Comparison of ENCODE assay signal across 1 cellular context in the genomic region with DNA sequence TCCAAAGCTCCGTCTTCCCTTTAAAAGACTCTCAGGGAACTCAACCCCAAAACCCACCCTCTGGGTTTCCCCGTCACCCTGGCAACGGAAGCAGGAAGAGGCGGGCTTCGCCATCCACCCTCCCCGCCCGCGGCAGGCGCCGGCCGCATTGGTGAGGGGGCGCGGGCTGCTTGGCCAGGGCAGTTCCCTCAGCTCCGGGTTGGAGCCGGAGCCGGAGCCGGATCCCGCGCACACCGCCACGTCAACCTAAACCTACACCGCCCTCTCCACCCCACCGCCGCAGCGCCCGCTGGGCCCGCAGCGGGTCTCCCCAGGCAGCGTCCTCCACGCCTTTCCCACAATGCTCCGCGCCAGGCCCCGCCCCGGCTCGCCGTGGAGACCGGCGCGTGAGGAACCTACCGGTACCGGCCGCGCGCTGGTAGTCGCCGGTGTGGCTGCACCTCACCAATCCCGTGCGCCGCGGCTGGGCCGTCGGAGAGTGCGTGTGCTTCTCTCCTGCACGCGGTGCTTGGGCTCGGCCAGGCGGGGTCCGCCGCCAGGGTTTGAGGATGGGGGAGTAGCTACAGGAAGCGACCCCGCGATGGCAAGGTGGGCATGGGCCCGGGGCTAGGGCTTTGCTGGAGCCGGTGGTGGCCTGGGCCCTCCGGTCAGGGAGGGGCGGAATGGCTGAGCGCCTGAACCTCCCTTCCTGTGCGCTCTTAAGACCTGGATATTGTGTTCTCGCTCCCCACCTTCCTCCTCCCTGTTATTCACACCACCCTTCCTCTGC.
TF ChIP-seq lines count a peak whose summit lies in the region.

A gene with protein sequence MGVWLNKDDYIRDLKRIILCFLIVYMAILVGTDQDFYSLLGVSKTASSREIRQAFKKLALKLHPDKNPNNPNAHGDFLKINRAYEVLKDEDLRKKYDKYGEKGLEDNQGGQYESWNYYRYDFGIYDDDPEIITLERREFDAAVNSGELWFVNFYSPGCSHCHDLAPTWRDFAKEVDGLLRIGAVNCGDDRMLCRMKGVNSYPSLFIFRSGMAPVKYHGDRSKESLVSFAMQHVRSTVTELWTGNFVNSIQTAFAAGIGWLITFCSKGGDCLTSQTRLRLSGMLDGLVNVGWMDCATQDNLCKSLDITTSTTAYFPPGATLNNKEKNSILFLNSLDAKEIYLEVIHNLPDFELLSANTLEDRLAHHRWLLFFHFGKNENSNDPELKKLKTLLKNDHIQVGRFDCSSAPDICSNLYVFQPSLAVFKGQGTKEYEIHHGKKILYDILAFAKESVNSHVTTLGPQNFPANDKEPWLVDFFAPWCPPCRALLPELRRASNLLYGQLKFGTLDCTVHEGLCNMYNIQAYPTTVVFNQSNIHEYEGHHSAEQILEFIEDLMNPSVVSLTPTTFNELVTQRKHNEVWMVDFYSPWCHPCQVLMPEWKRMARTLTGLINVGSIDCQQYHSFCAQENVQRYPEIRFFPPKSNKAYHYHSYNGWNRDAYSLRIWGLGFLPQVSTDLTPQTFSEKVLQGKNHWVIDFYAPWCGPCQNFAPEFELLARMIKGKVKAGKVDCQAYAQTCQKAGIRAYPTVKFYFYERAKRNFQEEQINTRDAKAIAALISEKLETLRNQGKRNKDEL (plus strand): TSS at position 362 of the 769 bp plus-strand sequence. CDS start 1,830 bp downstream, outside the sequence.

TF ChIP-seq in K562, 482 proteins besides CTCF, POLR2A, EP300 and RAD21 (continued from another document and continues in another):
- TF ChIP-seq, protein P1, sequence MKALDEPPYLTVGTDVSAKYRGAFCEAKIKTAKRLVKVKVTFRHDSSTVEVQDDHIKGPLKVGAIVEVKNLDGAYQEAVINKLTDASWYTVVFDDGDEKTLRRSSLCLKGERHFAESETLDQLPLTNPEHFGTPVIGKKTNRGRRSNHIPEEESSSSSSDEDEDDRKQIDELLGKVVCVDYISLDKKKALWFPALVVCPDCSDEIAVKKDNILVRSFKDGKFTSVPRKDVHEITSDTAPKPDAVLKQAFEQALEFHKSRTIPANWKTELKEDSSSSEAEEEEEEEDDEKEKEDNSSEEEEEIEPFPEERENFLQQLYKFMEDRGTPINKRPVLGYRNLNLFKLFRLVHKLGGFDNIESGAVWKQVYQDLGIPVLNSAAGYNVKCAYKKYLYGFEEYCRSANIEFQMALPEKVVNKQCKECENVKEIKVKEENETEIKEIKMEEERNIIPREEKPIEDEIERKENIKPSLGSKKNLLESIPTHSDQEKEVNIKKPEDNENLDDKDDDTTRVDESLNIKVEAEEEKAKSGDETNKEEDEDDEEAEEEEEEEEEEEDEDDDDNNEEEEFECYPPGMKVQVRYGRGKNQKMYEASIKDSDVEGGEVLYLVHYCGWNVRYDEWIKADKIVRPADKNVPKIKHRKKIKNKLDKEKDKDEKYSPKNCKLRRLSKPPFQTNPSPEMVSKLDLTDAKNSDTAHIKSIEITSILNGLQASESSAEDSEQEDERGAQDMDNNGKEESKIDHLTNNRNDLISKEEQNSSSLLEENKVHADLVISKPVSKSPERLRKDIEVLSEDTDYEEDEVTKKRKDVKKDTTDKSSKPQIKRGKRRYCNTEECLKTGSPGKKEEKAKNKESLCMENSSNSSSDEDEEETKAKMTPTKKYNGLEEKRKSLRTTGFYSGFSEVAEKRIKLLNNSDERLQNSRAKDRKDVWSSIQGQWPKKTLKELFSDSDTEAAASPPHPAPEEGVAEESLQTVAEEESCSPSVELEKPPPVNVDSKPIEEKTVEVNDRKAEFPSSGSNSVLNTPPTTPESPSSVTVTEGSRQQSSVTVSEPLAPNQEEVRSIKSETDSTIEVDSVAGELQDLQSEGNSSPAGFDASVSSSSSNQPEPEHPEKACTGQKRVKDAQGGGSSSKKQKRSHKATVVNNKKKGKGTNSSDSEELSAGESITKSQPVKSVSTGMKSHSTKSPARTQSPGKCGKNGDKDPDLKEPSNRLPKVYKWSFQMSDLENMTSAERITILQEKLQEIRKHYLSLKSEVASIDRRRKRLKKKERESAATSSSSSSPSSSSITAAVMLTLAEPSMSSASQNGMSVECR (CRISPR knock-in tag; IDR thresholded peaks at IDR 0.05): peak; percentile 94; the same call in 1 of the 2 replicates
- TF ChIP-seq CREM (IDR thresholded peaks at IDR 0.05; ENCODE audit: low read depth) (peak; percentile 85), SRSF9 (IDR thresholded peaks at IDR 0.05; ENCODE audit: borderline replicate concordance, low read depth, low read length) (no peak), DMBX1 (CRISPR knock-in tag; IDR thresholded peaks at IDR 0.05; ENCODE audit: borderline replicate concordance) (no peak), RBM14 (IDR thresholded peaks at IDR 0.05; ENCODE audit: borderline replicate concordance, insufficient read depth, low read depth, low read length) (no peak), ZNF239 (CRISPR knock-in tag; IDR thresholded peaks at IDR 0.05) (no peak), FIP1L1 (IDR thresholded peaks at IDR 0.05; ENCODE audit: low read depth, low read length, poor library complexity, severe bottlenecking) (peak; percentile 65), PHF8 (IDR thresholded peaks at IDR 0.05; ENCODE audit: borderline replicate concordance, low read length) (peak; percentile 99), LEF1 (IDR thresholded peaks at IDR 0.05) (no peak), TEAD4 (IDR thresholded peaks at IDR 0.05; ENCODE audit: low read length) (no peak), TEAD4 (CRISPR knock-in tag; IDR thresholded peaks at IDR 0.05; ENCODE audit: borderline replicate concordance) (no peak), SIRT6 (IDR thresholded peaks at IDR 0.05; ENCODE audit: low read depth, low read length) (no peak), EGR1 (conservative IDR thresholded peaks at IDR 0.05) (peak; percentile 79), CREB1 (IDR thresholded peaks at IDR 0.05) (peak; percentile 75), CREB1 (CRISPR knock-in tag; IDR thresholded peaks at IDR 0.05) (no peak; the same call in 1 of the 2 replicates), CHD1 (IDR thresholded peaks at IDR 0.05; ENCODE audit: low read length) (no peak), DACH1 (IDR thresholded peaks at IDR 0.05; ENCODE audit: partially characterized antibody) (no peak), BRD4 (IDR thresholded peaks at IDR 0.05) (no peak), RFX5 (IDR thresholded peaks at IDR 0.05; ENCODE audit: low read depth, low read length) (no peak), POLR2AphosphoS5 (IDR thresholded peaks at IDR 0.05; ENCODE audit: control insufficient read depth, insufficient read depth, low read depth, low read length) (peak; percentile 67; the same call in 1 of the 2 replicates), ZNF23 (CRISPR knock-in tag; IDR thresholded peaks at IDR 0.05) (no peak), NCOR1 (IDR thresholded peaks at IDR 0.05) (no peak), CREBBP (IDR thresholded peaks at IDR 0.05; ENCODE audit: low read depth, low read length) (no peak), ADNP (tag; IDR thresholded peaks at IDR 0.05) (no peak), GTF2A2 (tag; IDR thresholded peaks at IDR 0.05) (no peak), SMARCA4 (IDR thresholded peaks at IDR 0.05) (no peak; the same call in none of the 2 replicates), JUND (IDR thresholded peaks at IDR 0.05; ENCODE audit: borderline replicate concordance, low read depth, low read length) (peak; percentile 52), JUND (tag; IDR thresholded peaks at IDR 0.05; ENCODE audit: borderline replicate concordance, low read depth, low read length) (no peak; the same call in 2 of the 3 replicates), FOXA1 (IDR thresholded peaks at IDR 0.05; ENCODE audit: borderline replicate concordance) (no peak), ZNF253 (CRISPR knock-in tag; conservative IDR thresholded peaks at IDR 0.05) (no peak), BRCA1 (IDR thresholded peaks at IDR 0.05) (no peak), BRCA1 (CRISPR knock-in tag; IDR thresholded peaks at IDR 0.05) (no peak), ESRRA (IDR thresholded peaks at IDR 0.05; ENCODE audit: borderline replicate concordance, low read depth) (peak; percentile 74)
- TF ChIP-seq, protein P2, sequence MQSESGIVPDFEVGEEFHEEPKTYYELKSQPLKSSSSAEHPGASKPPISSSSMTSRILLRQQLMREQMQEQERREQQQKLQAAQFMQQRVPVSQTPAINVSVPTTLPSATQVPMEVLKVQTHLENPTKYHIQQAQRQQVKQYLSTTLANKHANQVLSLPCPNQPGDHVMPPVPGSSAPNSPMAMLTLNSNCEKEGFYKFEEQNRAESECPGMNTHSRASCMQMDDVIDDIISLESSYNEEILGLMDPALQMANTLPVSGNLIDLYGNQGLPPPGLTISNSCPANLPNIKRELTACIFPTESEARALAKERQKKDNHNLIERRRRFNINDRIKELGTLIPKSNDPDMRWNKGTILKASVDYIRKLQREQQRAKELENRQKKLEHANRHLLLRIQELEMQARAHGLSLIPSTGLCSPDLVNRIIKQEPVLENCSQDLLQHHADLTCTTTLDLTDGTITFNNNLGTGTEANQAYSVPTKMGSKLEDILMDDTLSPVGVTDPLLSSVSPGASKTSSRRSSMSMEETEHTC (IDR thresholded peaks at IDR 0.05): no peak
- TF ChIP-seq, protein P3, sequence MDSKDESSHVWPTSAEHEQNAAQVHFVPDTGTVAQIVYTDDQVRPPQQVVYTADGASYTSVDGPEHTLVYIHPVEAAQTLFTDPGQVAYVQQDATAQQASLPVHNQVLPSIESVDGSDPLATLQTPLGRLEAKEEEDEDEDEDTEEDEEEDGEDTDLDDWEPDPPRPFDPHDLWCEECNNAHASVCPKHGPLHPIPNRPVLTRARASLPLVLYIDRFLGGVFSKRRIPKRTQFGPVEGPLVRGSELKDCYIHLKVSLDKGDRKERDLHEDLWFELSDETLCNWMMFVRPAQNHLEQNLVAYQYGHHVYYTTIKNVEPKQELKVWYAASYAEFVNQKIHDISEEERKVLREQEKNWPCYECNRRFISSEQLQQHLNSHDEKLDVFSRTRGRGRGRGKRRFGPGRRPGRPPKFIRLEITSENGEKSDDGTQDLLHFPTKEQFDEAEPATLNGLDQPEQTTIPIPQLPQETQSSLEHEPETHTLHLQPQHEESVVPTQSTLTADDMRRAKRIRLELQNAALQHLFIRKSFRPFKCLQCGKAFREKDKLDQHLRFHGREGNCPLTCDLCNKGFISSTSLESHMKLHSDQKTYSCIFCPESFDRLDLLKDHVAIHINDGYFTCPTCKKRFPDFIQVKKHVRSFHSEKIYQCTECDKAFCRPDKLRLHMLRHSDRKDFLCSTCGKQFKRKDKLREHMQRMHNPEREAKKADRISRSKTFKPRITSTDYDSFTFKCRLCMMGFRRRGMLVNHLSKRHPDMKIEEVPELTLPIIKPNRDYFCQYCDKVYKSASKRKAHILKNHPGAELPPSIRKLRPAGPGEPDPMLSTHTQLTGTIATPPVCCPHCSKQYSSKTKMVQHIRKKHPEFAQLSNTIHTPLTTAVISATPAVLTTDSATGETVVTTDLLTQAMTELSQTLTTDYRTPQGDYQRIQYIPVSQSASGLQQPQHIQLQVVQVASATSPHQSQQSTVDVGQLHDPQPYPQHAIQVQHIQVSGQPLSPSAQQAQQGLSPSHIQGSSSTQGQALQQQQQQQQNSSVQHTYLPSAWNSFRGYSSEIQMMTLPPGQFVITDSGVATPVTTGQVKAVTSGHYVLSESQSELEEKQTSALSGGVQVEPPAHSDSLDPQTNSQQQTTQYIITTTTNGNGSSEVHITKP (IDR thresholded peaks at IDR 0.05; ENCODE audit: partially characterized antibody): peak; percentile 75
- TF ChIP-seq, protein P4, sequence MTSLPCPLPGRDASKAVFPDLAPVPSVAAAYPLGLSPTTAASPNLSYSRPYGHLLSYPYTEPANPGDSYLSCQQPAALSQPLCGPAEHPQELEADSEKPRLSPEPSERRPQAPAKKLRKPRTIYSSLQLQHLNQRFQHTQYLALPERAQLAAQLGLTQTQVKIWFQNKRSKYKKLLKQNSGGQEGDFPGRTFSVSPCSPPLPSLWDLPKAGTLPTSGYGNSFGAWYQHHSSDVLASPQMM (CRISPR knock-in tag; IDR thresholded peaks at IDR 0.05): no peak
- TF ChIP-seq, protein P5, sequence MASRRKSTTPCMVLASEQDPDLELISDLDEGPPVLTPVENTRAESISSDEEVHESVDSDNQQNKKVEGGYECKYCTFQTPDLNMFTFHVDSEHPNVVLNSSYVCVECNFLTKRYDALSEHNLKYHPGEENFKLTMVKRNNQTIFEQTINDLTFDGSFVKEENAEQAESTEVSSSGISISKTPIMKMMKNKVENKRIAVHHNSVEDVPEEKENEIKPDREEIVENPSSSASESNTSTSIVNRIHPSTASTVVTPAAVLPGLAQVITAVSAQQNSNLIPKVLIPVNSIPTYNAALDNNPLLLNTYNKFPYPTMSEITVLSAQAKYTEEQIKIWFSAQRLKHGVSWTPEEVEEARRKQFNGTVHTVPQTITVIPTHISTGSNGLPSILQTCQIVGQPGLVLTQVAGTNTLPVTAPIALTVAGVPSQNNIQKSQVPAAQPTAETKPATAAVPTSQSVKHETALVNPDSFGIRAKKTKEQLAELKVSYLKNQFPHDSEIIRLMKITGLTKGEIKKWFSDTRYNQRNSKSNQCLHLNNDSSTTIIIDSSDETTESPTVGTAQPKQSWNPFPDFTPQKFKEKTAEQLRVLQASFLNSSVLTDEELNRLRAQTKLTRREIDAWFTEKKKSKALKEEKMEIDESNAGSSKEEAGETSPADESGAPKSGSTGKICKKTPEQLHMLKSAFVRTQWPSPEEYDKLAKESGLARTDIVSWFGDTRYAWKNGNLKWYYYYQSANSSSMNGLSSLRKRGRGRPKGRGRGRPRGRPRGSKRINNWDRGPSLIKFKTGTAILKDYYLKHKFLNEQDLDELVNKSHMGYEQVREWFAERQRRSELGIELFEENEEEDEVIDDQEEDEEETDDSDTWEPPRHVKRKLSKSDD (conservative IDR thresholded peaks at IDR 0.05; ENCODE audit: low read length): no peak; the same call in 1 of the 2 replicates
- TF ChIP-seq, protein P6, sequence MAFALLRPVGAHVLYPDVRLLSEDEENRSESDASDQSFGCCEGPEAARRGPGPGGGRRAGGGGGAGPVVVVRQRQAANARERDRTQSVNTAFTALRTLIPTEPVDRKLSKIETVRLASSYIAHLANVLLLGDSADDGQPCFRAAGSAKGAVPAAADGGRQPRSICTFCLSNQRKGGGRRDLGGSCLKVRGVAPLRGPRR (CRISPR knock-in tag; IDR thresholded peaks at IDR 0.05): no peak
- TF ChIP-seq, protein P7, sequence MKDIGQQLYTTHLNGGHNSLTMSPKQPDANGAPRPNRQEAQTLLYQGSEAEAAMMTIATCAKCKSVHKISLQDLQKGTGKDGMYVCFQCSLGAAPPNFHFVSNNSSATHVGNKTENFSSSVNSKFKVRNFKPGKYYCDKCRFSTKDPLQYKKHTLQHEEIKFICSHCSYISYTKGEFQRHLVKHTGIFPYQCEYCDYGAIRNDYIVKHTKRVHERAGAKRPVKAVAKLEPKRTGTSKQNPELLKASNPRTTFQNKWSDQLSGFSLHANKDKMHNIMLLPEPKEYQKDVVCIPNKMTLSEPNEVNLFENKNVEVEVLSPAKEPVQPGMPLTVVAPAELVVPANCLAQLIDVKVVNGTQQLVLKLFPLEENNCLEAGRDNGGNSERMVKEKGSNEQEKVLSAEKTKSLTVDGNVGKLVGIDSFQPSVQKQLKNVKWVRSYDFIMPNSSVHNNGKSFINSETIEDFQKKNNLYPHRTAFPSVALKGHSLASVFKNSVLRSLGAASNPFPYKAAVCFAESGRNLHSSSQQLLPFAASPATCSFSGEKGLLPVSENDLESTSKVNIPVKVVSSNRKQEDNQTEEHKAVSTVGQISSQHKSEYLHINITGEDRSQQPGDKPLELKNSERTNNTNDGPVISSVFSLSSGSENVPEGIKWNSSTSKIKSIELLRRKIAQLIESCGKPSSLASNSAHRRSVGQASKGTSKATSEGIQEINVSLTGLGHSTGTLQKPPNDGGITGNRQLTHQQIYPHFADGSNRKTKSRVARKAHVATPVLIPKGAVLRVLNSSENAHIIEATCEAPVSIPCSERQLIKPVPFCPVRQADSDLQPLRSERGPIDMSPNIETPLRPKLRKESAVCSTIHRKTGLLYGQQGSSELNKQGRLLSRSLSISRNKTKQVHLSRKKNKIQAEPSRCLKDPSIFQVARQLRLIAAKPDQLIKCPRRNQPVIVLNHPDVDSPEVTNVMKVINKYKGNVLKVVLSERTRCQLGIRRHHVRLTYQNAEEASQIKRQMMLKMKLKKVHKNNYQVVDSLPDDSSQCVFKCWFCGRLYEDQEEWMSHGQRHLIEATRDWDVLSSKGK (CRISPR knock-in tag; IDR thresholded peaks at IDR 0.05): no peak
